8 cellular contexts compared by ENCODE assay signal in the genomic region with DNA sequence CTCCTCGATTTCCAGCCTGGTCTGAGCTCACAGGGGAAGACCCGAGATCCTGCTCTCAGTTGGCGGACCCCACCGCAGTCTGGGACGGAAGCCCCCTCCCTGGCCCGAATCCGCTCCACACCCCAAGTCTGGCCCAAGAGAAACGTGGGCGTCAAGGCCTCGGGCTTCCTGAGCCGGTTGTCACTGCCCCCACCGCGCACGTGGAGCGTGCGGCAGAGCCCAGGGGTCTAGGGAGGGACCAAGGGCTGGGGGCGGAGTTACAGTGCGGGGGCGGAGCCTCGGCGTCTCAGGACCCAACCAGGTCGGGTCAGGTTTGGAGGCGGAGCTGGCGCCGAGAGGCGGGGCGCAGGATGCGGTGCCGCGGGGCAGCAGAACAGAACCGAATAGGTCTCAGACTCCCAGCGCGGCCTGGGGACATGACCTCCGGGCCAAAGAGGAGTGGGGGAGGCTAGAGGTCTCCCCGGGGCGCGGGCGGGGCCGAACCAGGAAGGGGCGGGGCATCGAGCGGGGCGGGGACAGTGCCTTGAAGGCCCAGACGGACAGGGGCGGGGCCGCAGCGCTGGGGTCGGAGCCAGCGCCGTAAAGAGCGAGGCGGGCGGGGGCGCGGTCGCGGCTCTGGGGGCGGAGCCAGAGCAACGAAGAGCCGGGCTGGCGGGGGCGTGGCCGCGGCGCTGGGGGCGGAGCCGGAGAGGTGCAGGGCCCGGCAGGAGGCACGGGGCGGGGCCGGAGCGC. TPM values are rescaled to one million over a fixed set of nuclear protein-coding genes. Genes with fewer than 3 reads are reported as not detected.
DNase-seq lines count a peak whose midpoint lies in the region; ATAC-seq and TF ChIP-seq lines count a peak whose summit lies in the region.

No MANE protein-coding gene starts in this region.

- H3K36me3 ChIP-seq in OCI-LY3 (replicated peaks; ENCODE audit: low read depth, low read length): no peaks in the 10 kb centered on the region
- no peaks in the 10 kb centered on the region for H3K36me3 ChIP-seq in esophagus (ENCODE audit: control insufficient read depth in 2 of 2, insufficient read depth in 2 of 2, low read length in 1 of 2)
- no peaks in the 10 kb centered on the region for H3K36me3 ChIP-seq in mucosa of stomach (ENCODE audit: control insufficient read depth, insufficient read depth, low read length)

- H3K27ac Mint-ChIP-seq in activated T-cell treated with anti-CD3 and anti-CD28 coated beads, Interleukin-2, amount 50 U/mL, for 24 hours: peak overlapping the region; percentile 94

- WGBS in esophagus, 2 donors: 3 to 7% methylated on average over 33 to 72 of the region's 72 CpGs

- peak; percentile 89 for DNase-seq in COLO829 (ENCODE audit: low spot score)
- DNase-seq in HUDEP-2 (lab: John Stamatoyannopoulos, UW; ENCODE audit: unreplicated experiment in 76 of 76): peak in 75 of 76 experiments; percentile 65 to 99 (median 97)
- peak; percentile 100 for DNase-seq in activated T-cell treated with anti-CD3 and anti-CD28 coated beads, Interleukin-2, amount 50 U/mL, for 24 hours
- DNase-seq in stimulated activated CD8-positive, alpha-beta memory T cell treated with anti-CD3 and anti-CD28 coated beads, Interleukin-4, amount 100 ng/mL, for 4 hours (ENCODE audit: low read depth in 2 of 2, low spot score in 1 of 2): peak; percentile 95 to 97

- H3K27ac ChIP-seq in OCI-LY3 (ENCODE audit: low read length) (peak overlapping the region; percentile 44), esophagus (ENCODE audit: low read depth in 2 of 2, low read length in 1 of 2) (peak overlapping the region in 1 of 2 donors; percentile 3)

- H3K9ac ChIP-seq in OCI-LY3 (ENCODE audit: low read length) (peak overlapping the region; percentile 59), mucosa of stomach (ENCODE audit: low read length) (no peak overlapping the region)

- H3K4me3 Mint-ChIP-seq in activated T-cell treated with anti-CD3 and anti-CD28 coated beads, Interleukin-2, amount 50 U/mL, for 24 hours: peak overlapping the region; percentile 78

- H3K79me2 ChIP-seq in OCI-LY3 (ENCODE audit: low read length): peaks cover 39% of the 10 kb centered on the region

- H3K4me3 ChIP-seq in OCI-LY3 (ENCODE audit: low read length): peak overlapping the region; percentile 83
- peak overlapping the region; percentile 49 to 69 for H3K4me3 ChIP-seq in esophagus (ENCODE audit: low read depth in 1 of 2, low read length in 2 of 2)
- peak overlapping the region; percentile 41 for H3K4me3 ChIP-seq in mucosa of stomach (ENCODE audit: low read length)

- H4K20me1 ChIP-seq in OCI-LY3 (ENCODE audit: insufficient read depth, low read length): peaks cover 17% of the 10 kb centered on the region

- H3K27me3 Mint-ChIP-seq in activated T-cell treated with anti-CD3 and anti-CD28 coated beads, Interleukin-2, amount 50 U/mL, for 24 hours: no peaks in the 10 kb centered on the region

- peaks cover 28% of the 10 kb centered on the region for H3K4me1 Mint-ChIP-seq in activated T-cell treated with anti-CD3 and anti-CD28 coated beads, Interleukin-2, amount 50 U/mL, for 24 hours (ENCODE audit: low read depth)

- ATAC-seq in GM21367 (IDR thresholded peaks at IDR 0.05; ENCODE audit: unreplicated experiment): peak; percentile 41

- H2AFZ ChIP-seq in OCI-LY3 (ENCODE audit: low read depth, low read length): peak overlapping the region; percentile 82

- no peaks in the 10 kb centered on the region for H3K9me3 ChIP-seq in OCI-LY3 (ENCODE audit: insufficient read depth, low read length)
- H3K9me3 ChIP-seq in esophagus (ENCODE audit: control insufficient read depth in 2 of 2, insufficient read depth in 1 of 2, low read depth in 1 of 2, low read length in 1 of 2): no peaks in the 10 kb centered on the region
- H3K9me3 ChIP-seq in mucosa of stomach (ENCODE audit: control insufficient read depth, low read length): no peaks in the 10 kb centered on the region

- H3K9me3 Mint-ChIP-seq in activated T-cell treated with anti-CD3 and anti-CD28 coated beads, Interleukin-2, amount 50 U/mL, for 24 hours: no peaks in the 10 kb centered on the region

- H3K4me2 ChIP-seq in OCI-LY3 (ENCODE audit: low read length): peak overlapping the region; percentile 61

- peaks cover 37% of the 10 kb centered on the region for H3K4me1 ChIP-seq in OCI-LY3 (ENCODE audit: low read length)
- peaks cover 15% of the 10 kb centered on the region in 2 donors for H3K4me1 ChIP-seq in esophagus (ENCODE audit: control insufficient read depth in 2 of 2, insufficient read depth in 2 of 2, low read length in 1 of 2)
- peaks cover 37% of the 10 kb centered on the region for H3K4me1 ChIP-seq in mucosa of stomach (ENCODE audit: control insufficient read depth, insufficient read depth, low read length)

- peaks cover 8% of the 10 kb centered on the region for H3K36me3 Mint-ChIP-seq in activated T-cell treated with anti-CD3 and anti-CD28 coated beads, Interleukin-2, amount 50 U/mL, for 24 hours (ENCODE audit: low read depth)

- H3K27me3 ChIP-seq in OCI-LY3 (ENCODE audit: low read depth, low read length) (peaks cover 8% of the 10 kb centered on the region; the same call in 1 of the 2 replicates), esophagus (ENCODE audit: control insufficient read depth in 1 of 2, insufficient read depth in 2 of 2, low read length in 2 of 2) (no peaks in the 10 kb centered on the region), mucosa of stomach (ENCODE audit: control insufficient read depth, insufficient read depth, low read length) (peaks cover 8% of the 10 kb centered on the region)

- no peak for TF ChIP-seq CTCF in OCI-LY3 (IDR thresholded peaks at IDR 0.05; ENCODE audit: low read depth, low read length)

RNA-seq across cellular contexts. Expression of gene ZFPM1, which starts 0.4 kb away (rescaled TPM):
- 1 to 10 TPM in 1 of 2 donors, under 1 TPM in 1; 0.98 to 2.6 TPM for polyA plus RNA-seq in esophagus
